ENCODE assay signal across 16 cellular contexts in genomic region chr2:214128040-214128439, GRCh38.
"Had no signal": no experiment of that assay in that cellular context is flagged by ENCODE, and none has a peak within 500 bp of the region (broad histone marks: within the 10 kb centered on the region; RNA-seq: fewer than 3 reads in every experiment).

No MANE protein-coding gene starts in this region.

- H3K4me2 ChIP-seq: smooth muscle cell had no signal

- H3K27ac Mint-ChIP-seq: activated CD4-positive, alpha-beta memory T cell treated with anti-CD3 and anti-CD28 coated beads, Interleukin-2, amount 10 ng/mL, durations not matched to agents 7 days and 5 days; activated naive CD8-positive, alpha-beta T cell treated with anti-CD3 and anti-CD28 coated beads for 36 hours; naive B cell; progenitor cell of endocrine pancreas had no signal

- H3K27ac ChIP-seq: ascending aorta, cardiac muscle cell, lower lobe of right lung, thyroid gland had no signal

- H3K4me1 Mint-ChIP-seq: activated CD4-positive, alpha-beta memory T cell treated with anti-CD3 and anti-CD28 coated beads, Interleukin-2, amount 10 ng/mL, durations not matched to agents 7 days and 5 days; activated naive CD8-positive, alpha-beta T cell treated with anti-CD3 and anti-CD28 coated beads for 36 hours; naive B cell had no signal

- H3K27me3 Mint-ChIP-seq: activated CD4-positive, alpha-beta memory T cell treated with anti-CD3 and anti-CD28 coated beads, Interleukin-2, amount 10 ng/mL, durations not matched to agents 7 days and 5 days; activated naive CD8-positive, alpha-beta T cell treated with anti-CD3 and anti-CD28 coated beads for 36 hours; naive B cell; progenitor cell of endocrine pancreas had no signal

- ATAC-seq: lower lobe of right lung, right cardiac atrium had no signal

- H3K4me3 ChIP-seq: ascending aorta, cardiac muscle cell, coronary artery, lower lobe of right lung, smooth muscle cell, thyroid gland had no signal

- H3K36me3 ChIP-seq: ascending aorta, cardiac muscle cell, lower lobe of right lung, thyroid gland had no signal

- DNase-seq: activated CD4-positive, alpha-beta memory T cell treated with anti-CD3 and anti-CD28 coated beads, Interleukin-2, amount 10 ng/mL, durations not matched to agents 7 days and 5 days; activated gamma-delta T cell treated with Interleukin-2 at 50 U/mL for 16 hours; activated naive CD8-positive, alpha-beta T cell treated with anti-CD3 and anti-CD28 coated beads for 36 hours; activated T-cell treated with anti-CD3 and anti-CD28 coated beads, Interleukin-2, amount 50 U/mL, for 48 hours; effector CD8-positive, alpha-beta T cell; left cardiac atrium; lower lobe of right lung; naive B cell; T-helper 9 cell; thyroid gland had no signal

- H3K9me3 Mint-ChIP-seq: activated naive CD8-positive, alpha-beta T cell treated with anti-CD3 and anti-CD28 coated beads for 36 hours had no signal

- H3K4me1 ChIP-seq: ascending aorta, lower lobe of right lung, thyroid gland had no signal

- H3K36me3 Mint-ChIP-seq: activated naive CD8-positive, alpha-beta T cell treated with anti-CD3 and anti-CD28 coated beads for 36 hours; naive B cell had no signal

- H3K27me3 ChIP-seq: ascending aorta, cardiac muscle cell, thyroid gland had no signal

- H3K4me3 Mint-ChIP-seq: activated CD4-positive, alpha-beta memory T cell treated with anti-CD3 and anti-CD28 coated beads, Interleukin-2, amount 10 ng/mL, durations not matched to agents 7 days and 5 days; activated naive CD8-positive, alpha-beta T cell treated with anti-CD3 and anti-CD28 coated beads for 36 hours; naive B cell had no signal

- H3K9me3 ChIP-seq: ascending aorta, lower lobe of right lung, thyroid gland had no signal
